8 cellular contexts compared by ENCODE assay signal in genomic region chr10:62082729-62083412, GRCh38.
DNase-seq lines count a peak whose midpoint lies in the region; ATAC-seq and TF ChIP-seq lines count a peak whose summit lies in the region.

No MANE protein-coding gene starts in this region.

- H3K4me3 Mint-ChIP-seq in chondrocyte (ENCODE audit: unreplicated experiment) (peak overlapping the region; percentile 23), mesothelial cell of epicardium (peak overlapping the region; percentile 4)

- peak; percentile 64 for DNase-seq in RPMI7951 (ENCODE audit: low read depth)
- DNase-seq in chondrocyte (ENCODE audit: low spot score), result no peak
- DNase-seq in mesothelial cell of epicardium (ENCODE audit: low spot score in 2 of 2, unreplicated experiment in 2 of 2), result no peak
- DNase-seq in vagina (ENCODE audit: extremely low spot score in 2 of 2), result no peak
- DNase-seq in HuH-7 (ENCODE audit: low spot score), result no peak
- no peak for DNase-seq in AG20443 (ENCODE audit: low spot score)

- peak overlapping the region in 1 of 2 donors; percentile 22 for H3K4me3 ChIP-seq in vagina

- peak; percentile 55 for ATAC-seq in GM18505 (IDR thresholded peaks at IDR 0.05; ENCODE audit: unreplicated experiment)
- peak; percentile 31 for ATAC-seq in HG02588 (IDR thresholded peaks at IDR 0.05; ENCODE audit: unreplicated experiment)

- intact Hi-C loops in vagina (cut with DNase I), result no loop called here

- H3K4me1 ChIP-seq in vagina, result peaks cover 85% of the 10 kb centered on the region

- H3K9me3 ChIP-seq in vagina, result no peaks in the 10 kb centered on the region

- H3K9me3 Mint-ChIP-seq in chondrocyte (ENCODE audit: low read depth) (no peaks in the 10 kb centered on the region), mesothelial cell of epicardium (no peaks in the 10 kb centered on the region)

- peak overlapping the region; percentile 86 for H3K27ac ChIP-seq in vagina

- H3K27me3 Mint-ChIP-seq in chondrocyte (ENCODE audit: low read depth) (no peaks in the 10 kb centered on the region), mesothelial cell of epicardium (ENCODE audit: low read depth) (no peaks in the 10 kb centered on the region)

- H3K4me1 Mint-ChIP-seq in chondrocyte (ENCODE audit: low read depth) (peaks cover 84% of the 10 kb centered on the region), mesothelial cell of epicardium (peaks cover 60% of the 10 kb centered on the region)

- TF ChIP-seq CTCF in chondrocyte (IDR thresholded peaks at IDR 0.05) (no peak), mesothelial cell of epicardium (IDR thresholded peaks at IDR 0.05; ENCODE audit: unreplicated experiment) (no peak), vagina (IDR thresholded peaks at IDR 0.05) (no peak)

- H3K27me3 ChIP-seq in vagina, result no peaks in the 10 kb centered on the region

- H3K36me3 Mint-ChIP-seq in chondrocyte (ENCODE audit: low read depth) (peaks cover 24% of the 10 kb centered on the region), mesothelial cell of epicardium (peaks cover 19% of the 10 kb centered on the region)

- H3K27ac Mint-ChIP-seq in chondrocyte (ENCODE audit: unreplicated experiment) (peak overlapping the region; percentile 98), mesothelial cell of epicardium (peak overlapping the region; percentile 98)

- TF ChIP-seq POLR2A in GM18505 (IDR thresholded peaks at IDR 0.05; ENCODE audit: borderline replicate concordance, extremely low read depth, insufficient read depth, insufficient read length) (no peak), vagina (IDR thresholded peaks at IDR 0.05) (no peak)

- peaks cover 0 to 23% of the 10 kb centered on the region in 2 donors for H3K36me3 ChIP-seq in vagina
